Comparison of ENCODE assay signal across 14 cellular contexts in the genomic region with DNA sequence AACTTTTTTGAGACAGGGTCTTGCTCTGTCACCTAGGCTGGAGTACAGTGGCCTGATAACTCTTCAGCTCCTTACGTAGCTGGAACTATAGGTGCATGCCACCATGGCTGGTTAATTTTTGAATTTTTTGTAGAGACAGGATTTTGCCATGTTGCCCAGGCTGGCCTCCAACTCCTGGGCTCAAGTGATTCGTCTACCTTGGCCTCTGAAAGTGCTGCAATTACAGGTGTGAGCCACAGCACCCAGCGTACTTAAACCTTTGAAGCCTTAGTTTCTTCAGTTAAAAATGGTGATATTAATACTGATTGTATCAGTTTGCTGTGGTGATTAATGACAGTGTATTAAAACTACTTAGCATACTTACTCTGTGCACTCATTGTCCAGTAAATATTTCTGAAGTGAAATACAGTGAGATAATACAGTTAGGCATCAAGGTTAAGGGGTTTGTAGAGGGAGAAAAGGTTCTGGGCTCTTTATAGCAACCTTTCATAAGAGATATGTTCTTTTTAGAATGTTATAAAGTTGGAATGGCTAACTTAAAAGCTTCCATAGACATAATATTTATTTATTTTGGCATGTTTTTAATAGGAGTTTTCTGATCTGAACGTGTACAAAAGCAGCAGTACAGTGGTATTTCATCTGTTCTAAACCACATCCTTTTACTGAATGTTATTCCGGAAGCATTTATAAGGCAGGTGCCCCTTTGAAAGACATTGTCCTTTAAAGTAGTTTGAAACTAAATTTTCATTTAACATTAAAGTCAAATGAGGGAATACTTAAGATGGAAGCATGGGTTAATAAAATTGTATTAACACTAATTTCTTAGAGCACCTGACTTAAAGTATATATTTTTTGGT. TPM values are rescaled to one million over a fixed set of nuclear protein-coding genes. Genes with fewer than 3 reads are reported as not detected.
DNase-seq lines count a peak whose midpoint lies in the region; ATAC-seq, FAIRE-seq and TF ChIP-seq lines count a peak whose summit lies in the region.
"Had no signal": no experiment of that assay in that cellular context is flagged by ENCODE, and none has a peak within 500 bp of the region (broad histone marks: within the 10 kb centered on the region; RNA-seq: fewer than 3 reads in every experiment).

No MANE protein-coding gene starts in this region.

- H3K27ac ChIP-seq in OCI-LY7 (ENCODE audit: low read depth, low read length, poor library complexity, severe bottlenecking): peak overlapping the region; percentile 96
- H3K27ac ChIP-seq: dorsolateral prefrontal cortex had no signal

- H3K4me3 ChIP-seq in OCI-LY7 (ENCODE audit: low read depth, low read length, poor library complexity, severe bottlenecking) (peak overlapping the region; percentile 60), mucosa of descending colon (no peak overlapping the region)
- H3K4me3 ChIP-seq: dorsolateral prefrontal cortex had no signal

- peaks cover 97% of the 10 kb centered on the region for H3K79me2 ChIP-seq in OCI-LY7 (ENCODE audit: insufficient read depth, low read depth, low read length)

- TF ChIP-seq POLR2A in GM12891 (IDR thresholded peaks at IDR 0.05; ENCODE audit: low read depth, low read length): no peak

- H3K4me1 ChIP-seq in OCI-LY7 (ENCODE audit: insufficient read depth, low read length, poor library complexity, severe bottlenecking) (peaks cover 72% of the 10 kb centered on the region), mucosa of descending colon (ENCODE audit: low read depth) (peaks cover 3% of the 10 kb centered on the region)
- H3K4me1 ChIP-seq: Caco-2 had no signal

- TF ChIP-seq CTCF in OCI-LY7 (conservative IDR thresholded peaks at IDR 0.05; ENCODE audit: low read length) (peak; percentile 41), mucosa of descending colon (IDR thresholded peaks at IDR 0.05) (no peak)

- peaks cover 40% of the 10 kb centered on the region for H3K36me3 ChIP-seq in OCI-LY7 (ENCODE audit: insufficient read depth, low read length)
- H3K36me3 ChIP-seq in mucosa of descending colon (ENCODE audit: low read depth): no peaks in the 10 kb centered on the region

- no peaks in the 10 kb centered on the region for H4K20me1 ChIP-seq in OCI-LY7 (ENCODE audit: insufficient read depth, low read length)

- CTCF ChIA-PET in OCI-LY7 (lab: Charles Lee; ENCODE audit: unreplicated experiment): no interaction called here

- intact Hi-C loops in OCI-LY7 (cut with micrococcal nuclease; ENCODE audit: unreplicated experiment): loop anchor here (2.0 kb wide), 1 partner anchor 17 kb away; no protein-coding TSS in a partner anchor
- intact Hi-C loops in mucosa of descending colon (cut with DNase I, micrococcal nuclease): no loop called here

- BruUV-seq in OCI-LY7 (replicated peaks; lab: Mats Ljungman, UMichigan): no TSS peak

- POLR2A ChIA-PET in OCI-LY7 (lab: Charles Lee): interaction anchor here (0.6 to 3.8 kb wide), 8 partner anchors 13 to 689 kb away, joined by 3 to 35 read pairs (median 6); a partner anchor contains a TSS

- no peaks in the 10 kb centered on the region for H3K9me2 ChIP-seq in OCI-LY7 (ENCODE audit: insufficient read depth, low read length)

- H2AFZ ChIP-seq in OCI-LY7 (ENCODE audit: low read length): no peak overlapping the region

- ATAC-seq in GM21447 (IDR thresholded peaks at IDR 0.05; ENCODE audit: unreplicated experiment) (peak; percentile 50), mucosa of descending colon (peak; percentile 45), HG02588 (IDR thresholded peaks at IDR 0.05; ENCODE audit: unreplicated experiment) (no peak), GM19328 (IDR thresholded peaks at IDR 0.05; ENCODE audit: unreplicated experiment) (no peak), HG03521 (IDR thresholded peaks at IDR 0.05; ENCODE audit: unreplicated experiment) (no peak)
- ATAC-seq: sciatic nerve had no signal

- peak; percentile 31 for FAIRE-seq in GM12891 (lab: Jason Lieb, UNC)

- peaks cover 3% of the 10 kb centered on the region; the same call in 1 of the 2 replicates for H3K9me3 ChIP-seq in OCI-LY7 (ENCODE audit: low read length)
- H3K9me3 ChIP-seq in mucosa of descending colon: no peaks in the 10 kb centered on the region
- H3K9me3 ChIP-seq: Caco-2 had no signal

- no peak for DNase-seq in GM12891 (ENCODE audit: insufficient read length, low spot score)
- DNase-seq in OCI-LY7 (ENCODE audit: low spot score): peak; percentile 69
- no peak for DNase-seq in mucosa of descending colon
- no peak for DNase-seq in hippocampal formation (lab: John Stamatoyannopoulos, UW)
- DNase-seq: anterior cingulate cortex, Caco-2, dorsolateral prefrontal cortex, foreskin melanocyte, nephron progenitor cell had no signal

- H3K4me2 ChIP-seq in OCI-LY7 (ENCODE audit: low read length): peak overlapping the region; percentile 88

TF ChIP-seq in GM12891, 5 proteins besides CTCF, POLR2A, EP300 and RAD21:
- TF ChIP-seq SPI1 (IDR thresholded peaks at IDR 0.05; ENCODE audit: low read depth, low read length) (no peak), POU2F2 (IDR thresholded peaks at IDR 0.05; ENCODE audit: low read depth, low read length) (no peak), PAX5 (IDR thresholded peaks at IDR 0.05; ENCODE audit: insufficient read depth, low read length, severe bottlenecking) (no peak), POLR2AphosphoS5 (IDR thresholded peaks at IDR 0.05; ENCODE audit: low read depth, low read length) (no peak), TAF1 (IDR thresholded peaks at IDR 0.05; ENCODE audit: low read depth, low read length) (no peak)

RNA-seq across cellular contexts. Expression of a gene that starts 23.6 kb away (rescaled TPM):
- polyA plus RNA-seq in GM12891 (2012; ENCODE audit: low read depth, missing spikeins): 14.5 TPM
- total RNA-seq in OCI-LY7 (2014; rRNA removed; shearing (Covaris generic)): 24.9 and 35.2 TPM in 2 replicates
- total RNA-seq in OCI-LY7 (2022) (38.1 and 46.2 TPM in 2 replicates), mucosa of descending colon (10 to 100 TPM; 47.0 to 56.4 (median 50.1) TPM)

Comparison
In these comparisons a context has a peak if more than half of its experiments do, and no peak if none do; other contexts are left out.
1. ATAC-seq: peak in GM21447 (single experiment) and mucosa of descending colon (single experiment); none in HG02588 (single experiment), GM19328 (single experiment) and HG03521 (single experiment).